ENCODE assay signal across 19 cellular contexts in genomic region chr4:5018603-5019002, GRCh38. TPM values are rescaled to one million over a fixed set of nuclear protein-coding genes. Genes with fewer than 3 reads are reported as not detected.
DNase-seq lines count a peak whose midpoint lies in the region; ATAC-seq and TF ChIP-seq lines count a peak whose summit lies in the region.
"Had no signal": no experiment of that assay in that cellular context is flagged by ENCODE, and none has a peak within 500 bp of the region (broad histone marks: within the 10 kb centered on the region; RNA-seq: fewer than 3 reads in every experiment).

No MANE protein-coding gene starts in this region.

- H3K9me2 ChIP-seq in PC-3 (replicated peaks; ENCODE audit: low read length): no peaks in the 10 kb centered on the region

- TF ChIP-seq CTCF in PC-3 (conservative IDR thresholded peaks at IDR 0.05; ENCODE audit: low read depth, low read length): no peak
- no peak for TF ChIP-seq CTCF in endodermal cell (conservative IDR thresholded peaks at IDR 0.05)
- TF ChIP-seq CTCF in osteoblast (IDR thresholded peaks at IDR 0.05; ENCODE audit: extremely low read depth, low read depth, low read length): no peak

- no peaks in the 10 kb centered on the region for H3K9me3 ChIP-seq in PC-3 (ENCODE audit: low read length)
- H3K9me3 ChIP-seq in endodermal cell (ENCODE audit: control insufficient read depth, low read length): no peaks in the 10 kb centered on the region
- H3K9me3 ChIP-seq in osteoblast (ENCODE audit: low read depth, low read length): peaks cover 7% of the 10 kb centered on the region
- H3K9me3 ChIP-seq: left lung, testis had no signal

- H3K4me2 ChIP-seq in PC-3 (ENCODE audit: low read length) (peak overlapping the region; percentile 53; the same call in 1 of the 2 replicates), osteoblast (ENCODE audit: insufficient read depth, low read length) (peak overlapping the region; percentile 36)

- CTCF ChIA-PET in PC-3 (lab: Charles Lee): interaction anchor here (0.5 kb wide), 1 partner anchor 114 kb away, joined by 3 read pairs; no protein-coding TSS in a partner anchor

- no peak for ATAC-seq in PC-3
- ATAC-seq in GM18873 (IDR thresholded peaks at IDR 0.05; ENCODE audit: low FRiP score, unreplicated experiment): no peak
- no peak for ATAC-seq in activated CD4-positive, CD25-positive, alpha-beta regulatory T cell treated with anti-CD3 and anti-CD28 coated beads, Interleukin-2, amount 50 U/mL, for 24 hours
- ATAC-seq: activated CD8-positive, alpha-beta T cell treated with anti-CD3 and anti-CD28 coated beads, Interleukin-2, amount 10 ng/mL, durations not matched to agents 7 days and 5 days; CD8-positive, alpha-beta T cell had no signal

- peaks cover 7% of the 10 kb centered on the region for H3K27me3 Mint-ChIP-seq in endodermal cell (ENCODE audit: insufficient read depth)

- H3K4me3 ChIP-seq in H7 (ENCODE audit: insufficient read depth, low read depth, low read length) (no peak overlapping the region), PC-3 (ENCODE audit: low read length) (no peak overlapping the region), endodermal cell (ENCODE audit: low read length) (no peak overlapping the region), osteoblast (ENCODE audit: insufficient read depth, low read length) (no peak overlapping the region)
- H3K4me3 ChIP-seq: left lung had no signal

- H3K27ac ChIP-seq in PC-3 (ENCODE audit: low read length) (no peak overlapping the region), endodermal cell (ENCODE audit: low read depth, low read length) (no peak overlapping the region), osteoblast (ENCODE audit: low read depth, low read length) (no peak overlapping the region)
- H3K27ac ChIP-seq: coronary artery, left lung, testis had no signal

- BruUV-seq in PC-3 (replicated peaks; lab: Mats Ljungman, UMichigan): no TSS peak

- H2AFZ ChIP-seq in PC-3 (ENCODE audit: low read length) (no peak overlapping the region), osteoblast (ENCODE audit: low read length) (no peak overlapping the region)

- H3K9ac ChIP-seq in PC-3 (ENCODE audit: low read length) (no peak overlapping the region), endodermal cell (ENCODE audit: extremely low read depth, low read length, poor library complexity, severe bottlenecking) (no peak overlapping the region)

- H3K36me3 ChIP-seq in H7 (replicated peaks; ENCODE audit: control insufficient read depth, insufficient read depth, low read length) (no peaks in the 10 kb centered on the region), PC-3 (ENCODE audit: low read depth, low read length) (no peaks in the 10 kb centered on the region), endodermal cell (ENCODE audit: control insufficient read depth, insufficient read depth, low read length) (no peaks in the 10 kb centered on the region), osteoblast (ENCODE audit: insufficient read depth, low read length) (no peaks in the 10 kb centered on the region)
- H3K36me3 ChIP-seq: left lung had no signal

- no peaks in the 10 kb centered on the region for H3K4me1 Mint-ChIP-seq in endodermal cell
- H3K4me1 Mint-ChIP-seq: stimulated activated memory B cell treated with anti-CD40 and anti-IgM and Interleukin-4, amounts not matched to agents 10 μg/mL and 1 μg/mL and 100 μg/mL, for 72 hours had no signal

- intact Hi-C loops in PC-3 (cut with micrococcal nuclease): no loop called here

- 78 to 79% methylated on average over 5 to 6 of the region's 6 CpGs for WGBS in endodermal cell (ENCODE audit: insufficient coverage in 1 of 2, insufficient read length in 1 of 2), 2 experiments

- H3K4me1 ChIP-seq in PC-3 (ENCODE audit: insufficient read depth, low read length): 0 out of 2 replicates have a peak, but pooled peaks cover 10% of the 10 kb centered on the region
- H3K4me1 ChIP-seq in endodermal cell (ENCODE audit: control insufficient read depth, insufficient read depth, low read length): no peaks in the 10 kb centered on the region
- H3K4me1 ChIP-seq in osteoblast (ENCODE audit: insufficient read depth, low read length): peaks cover 3% of the 10 kb centered on the region

- no peaks in the 10 kb centered on the region for H3F3A ChIP-seq in PC-3 (ENCODE audit: low read length, unreplicated experiment)

- H3K36me3 Mint-ChIP-seq in endodermal cell (ENCODE audit: low read depth): no peaks in the 10 kb centered on the region
- H3K36me3 Mint-ChIP-seq: CD8-positive, alpha-beta T cell; stimulated activated memory B cell treated with anti-CD40 and anti-IgM and Interleukin-4, amounts not matched to agents 10 μg/mL and 1 μg/mL and 100 μg/mL, for 72 hours had no signal

- H3K79me2 ChIP-seq in PC-3 (ENCODE audit: low read length): no peaks in the 10 kb centered on the region
- H3K79me2 ChIP-seq in osteoblast (ENCODE audit: insufficient read depth, low read length): no peaks in the 10 kb centered on the region

- H3K4me3 Mint-ChIP-seq in endodermal cell: peak overlapping the region; percentile 49
- H3K4me3 Mint-ChIP-seq: activated CD8-positive, alpha-beta T cell treated with anti-CD3 and anti-CD28 coated beads, Interleukin-2, amount 10 ng/mL, durations not matched to agents 7 days and 5 days; stimulated activated memory B cell treated with anti-CD40 and anti-IgM and Interleukin-4, amounts not matched to agents 10 μg/mL and 1 μg/mL and 100 μg/mL, for 72 hours had no signal

- no peaks in the 10 kb centered on the region; the same call in 1 of the 2 replicates for H3K27me3 ChIP-seq in H7 (ENCODE audit: control insufficient read depth, insufficient read depth, low read length)
- H3K27me3 ChIP-seq in PC-3 (ENCODE audit: low read length): peaks cover 34% of the 10 kb centered on the region
- H3K27me3 ChIP-seq in endodermal cell (ENCODE audit: control insufficient read depth, insufficient read depth, low read length, poor library complexity, severe bottlenecking): peaks cover 9% of the 10 kb centered on the region
- H3K27me3 ChIP-seq in osteoblast (ENCODE audit: insufficient read depth, low read length): peaks cover 16% of the 10 kb centered on the region
- H3K27me3 ChIP-seq: testis had no signal

- POLR2A ChIA-PET in PC-3 (lab: Charles Lee; ENCODE audit: unreplicated experiment): no interaction called here

- no peak overlapping the region for H3K27ac Mint-ChIP-seq in endodermal cell
- H3K27ac Mint-ChIP-seq: activated CD8-positive, alpha-beta T cell treated with anti-CD3 and anti-CD28 coated beads, Interleukin-2, amount 10 ng/mL, durations not matched to agents 7 days and 5 days; CD8-positive, alpha-beta T cell; stimulated activated memory B cell treated with anti-CD40 and anti-IgM and Interleukin-4, amounts not matched to agents 10 μg/mL and 1 μg/mL and 100 μg/mL, for 72 hours had no signal

- DNase-seq in H7: peak; percentile 49
- no peak for DNase-seq in PC-3
- peak; percentile 54 for DNase-seq in endodermal cell
- no peak for DNase-seq in osteoblast (ENCODE audit: insufficient read length, low spot score, missing footprints)
- no peak for DNase-seq in NCI-H2029 treated with DMSO at 0.1 percent for 48 hours (lab: John Stamatoyannopoulos, UW)
- DNase-seq: activated CD4-positive, alpha-beta T cell treated with anti-CD3 and anti-CD28 coated beads for 1 hour; activated CD8-positive, alpha-beta T cell treated with anti-CD3 and anti-CD28 coated beads, Interleukin-2, amount 10 ng/mL, durations not matched to agents 7 days and 5 days; activated naive CD4-positive, alpha-beta T cell treated with Interleukin-2 at 50 U/mL for 16 hours; CD8-positive, alpha-beta T cell; NCI-H1930; testis had no signal

- peaks cover 2% of the 10 kb centered on the region for H3K9me3 Mint-ChIP-seq in endodermal cell
- H3K9me3 Mint-ChIP-seq: CD8-positive, alpha-beta T cell had no signal

- H4K20me1 ChIP-seq in PC-3 (ENCODE audit: low read length) (no peaks in the 10 kb centered on the region), osteoblast (ENCODE audit: insufficient read depth, low read length) (no peaks in the 10 kb centered on the region)

RNA-seq across cellular contexts. Expression of gene CYTL1, which starts 0.7 kb away (rescaled TPM):
- total RNA-seq in H7 (2014; rRNA removed; shearing (Covaris generic)): 1.5 and 3.5 TPM in 2 replicates
- total RNA-seq in PC-3 (2014; rRNA removed): not detected in 2 replicates
- total RNA-seq in endodermal cell: 1 to 10 TPM; 2.2 to 3.7 TPM
- 0.93 TPM for polyA plus RNA-seq in endodermal cell (2013, experiment 1 of 2)
- 1.4 TPM for polyA plus RNA-seq in endodermal cell (2013, experiment 2 of 2)
- 0.36 and 15.3 TPM in 2 replicates for total RNA-seq in osteoblast
- total RNA-seq: activated CD8-positive, alpha-beta T cell treated with anti-CD3 and anti-CD28 coated beads, Interleukin-2, amount 10 ng/mL, durations not matched to agents 7 days and 5 days; bronchial epithelial cell; CD8-positive, alpha-beta T cell; NCI-H460; SK-MEL-5 had no signal

RNA-seq across cellular contexts. Expression of gene STK32B, which starts 32.7 kb away (rescaled TPM):
- 2.4 and 2.8 TPM in 2 replicates for total RNA-seq in H7 (2014; rRNA removed; shearing (Covaris generic))
- 1.1 TPM in 2 replicates for total RNA-seq in PC-3 (2014; rRNA removed)
- total RNA-seq in endodermal cell: 1 to 10 TPM; 1.4 to 1.5 TPM
- polyA plus RNA-seq in endodermal cell (2013, experiment 1 of 2): 1.5 TPM
- 1.6 TPM for polyA plus RNA-seq in endodermal cell (2013, experiment 2 of 2)
- 1.1 and 2.7 TPM in 2 replicates for total RNA-seq in osteoblast
- total RNA-seq: activated CD8-positive, alpha-beta T cell treated with anti-CD3 and anti-CD28 coated beads, Interleukin-2, amount 10 ng/mL, durations not matched to agents 7 days and 5 days; CD8-positive, alpha-beta T cell had no signal

Comparison
In these comparisons a context has a peak if more than half of its experiments do, and no peak if none do; other contexts are left out.
1. DNase-seq: peak in H7 (single experiment) and endodermal cell (single experiment); none in PC-3 (single experiment), osteoblast (single experiment) and NCI-H2029 treated with DMSO at 0.1 percent for 48 hours (single experiment).